ENCODE assay signal across 8 cellular contexts in genomic region chr1:226110249-226111108, GRCh38. TPM values are rescaled to one million over a fixed set of nuclear protein-coding genes. Genes with fewer than 3 reads are reported as not detected.
DNase-seq lines count a peak whose midpoint lies in the region; ATAC-seq and TF ChIP-seq lines count a peak whose summit lies in the region.

No MANE protein-coding gene starts in this region.

- TF ChIP-seq CTCF in OCI-LY3 (IDR thresholded peaks at IDR 0.05; ENCODE audit: low read depth, low read length) (no peak), fibroblast of mammary gland (conservative IDR thresholded peaks at IDR 0.05; ENCODE audit: control insufficient read depth, insufficient read depth, low read depth, low read length) (no peak)

- peak; percentile 79 for ATAC-seq in HG03135 (IDR thresholded peaks at IDR 0.05; ENCODE audit: unreplicated experiment)
- peak; percentile 91 for ATAC-seq in natural killer cell treated with Interleukin-12 subunit alpha and Interleukin-12 subunit beta and Interleukin-15 and Interleukin-18, amount 100 ng/mL, for 72 hours

- in situ Hi-C loops in GM18951 (cut with MboI; ENCODE audit: low sequenced_read_pairs, unreplicated experiment) = no loop called here

- intact Hi-C loops in activated T-helper 1 cell treated with anti-CD3 and anti-CD28 coated beads, Interleukin-12 subunit alpha, Interleukin-12 subunit beta, Interleukin-2, Interleukin-4 antibody, amounts not matched to agents 30 ng/mL and 10 ng/mL and 1 ng/mL, durations not matched to agents 14 hours and 24 hours and 36 hours (cut with micrococcal nuclease) = loop anchor here (1.0 kb wide), 2 partner anchors 12 to 45 kb away; no protein-coding TSS in a partner anchor

- H3K36me3 Mint-ChIP-seq in activated T-helper 1 cell treated with anti-CD3 and anti-CD28 coated beads, Interleukin-12 subunit alpha, Interleukin-12 subunit beta, Interleukin-2, Interleukin-4 antibody, amounts not matched to agents 30 ng/mL and 10 ng/mL and 1 ng/mL, durations not matched to agents 14 hours and 24 hours and 36 hours (ENCODE audit: low read depth) = no peaks in the 10 kb centered on the region
- no peaks in the 10 kb centered on the region for H3K36me3 Mint-ChIP-seq in natural killer cell treated with Interleukin-12 subunit alpha and Interleukin-12 subunit beta and Interleukin-15 and Interleukin-18, amount 100 ng/mL, for 72 hours

- H3K9me3 ChIP-seq in OCI-LY3 (ENCODE audit: insufficient read depth, low read length) = no peaks in the 10 kb centered on the region

- peak overlapping the region; percentile 33 for H2AFZ ChIP-seq in OCI-LY3 (ENCODE audit: low read depth, low read length)

- H3K9me3 Mint-ChIP-seq in activated T-helper 1 cell treated with anti-CD3 and anti-CD28 coated beads, Interleukin-12 subunit alpha, Interleukin-12 subunit beta, Interleukin-2, Interleukin-4 antibody, amounts not matched to agents 30 ng/mL and 10 ng/mL and 1 ng/mL, durations not matched to agents 14 hours and 24 hours and 36 hours = no peaks in the 10 kb centered on the region
- H3K9me3 Mint-ChIP-seq in natural killer cell treated with Interleukin-12 subunit alpha and Interleukin-12 subunit beta and Interleukin-15 and Interleukin-18, amount 100 ng/mL, for 72 hours = no peaks in the 10 kb centered on the region

- DNase-seq in C1 segment of cervical spinal cord (lab: John Stamatoyannopoulos, UW) (peak in 12 of 14 donors; percentile 44 to 87 (median 74)), fibroblast of mammary gland (ENCODE audit: low read depth) (peak; percentile 61), stromal cell of bone marrow (ENCODE audit: low read depth) (peak; percentile 42)
- DNase-seq in activated T-helper 1 cell treated with anti-CD3 and anti-CD28 coated beads, Interleukin-12 subunit alpha, Interleukin-12 subunit beta, Interleukin-2, Interleukin-4 antibody, amounts not matched to agents 30 ng/mL and 10 ng/mL and 1 ng/mL, durations not matched to agents 14 hours and 24 hours and 36 hours (ENCODE audit: low spot score) = peak; percentile 74
- DNase-seq in natural killer cell treated with Interleukin-12 subunit alpha and Interleukin-12 subunit beta and Interleukin-15 and Interleukin-18, amount 100 ng/mL, for 72 hours (ENCODE audit: low spot score) = peak; percentile 95

- H3K4me2 ChIP-seq in OCI-LY3 (ENCODE audit: low read length) = peak overlapping the region; percentile 94

- peaks cover 25% of the 10 kb centered on the region for H3K4me1 Mint-ChIP-seq in activated T-helper 1 cell treated with anti-CD3 and anti-CD28 coated beads, Interleukin-12 subunit alpha, Interleukin-12 subunit beta, Interleukin-2, Interleukin-4 antibody, amounts not matched to agents 30 ng/mL and 10 ng/mL and 1 ng/mL, durations not matched to agents 14 hours and 24 hours and 36 hours (ENCODE audit: low read depth)
- H3K4me1 Mint-ChIP-seq in natural killer cell treated with Interleukin-12 subunit alpha and Interleukin-12 subunit beta and Interleukin-15 and Interleukin-18, amount 100 ng/mL, for 72 hours (ENCODE audit: low read depth in 2 of 2) = peaks cover 32 to 36% of the 10 kb centered on the region in 2 donors

- no peaks in the 10 kb centered on the region for H3K36me3 ChIP-seq in OCI-LY3 (replicated peaks; ENCODE audit: low read depth, low read length)

- peaks cover 9% of the 10 kb centered on the region for H3K27me3 Mint-ChIP-seq in activated T-helper 1 cell treated with anti-CD3 and anti-CD28 coated beads, Interleukin-12 subunit alpha, Interleukin-12 subunit beta, Interleukin-2, Interleukin-4 antibody, amounts not matched to agents 30 ng/mL and 10 ng/mL and 1 ng/mL, durations not matched to agents 14 hours and 24 hours and 36 hours (ENCODE audit: insufficient read depth)
- no peaks in the 10 kb centered on the region for H3K27me3 Mint-ChIP-seq in natural killer cell treated with Interleukin-12 subunit alpha and Interleukin-12 subunit beta and Interleukin-15 and Interleukin-18, amount 100 ng/mL, for 72 hours

- peaks cover 18% of the 10 kb centered on the region for H3K4me1 ChIP-seq in OCI-LY3 (ENCODE audit: low read length)

- peak overlapping the region; percentile 75 for H3K9ac ChIP-seq in OCI-LY3 (ENCODE audit: low read length)

- H3K27ac ChIP-seq in OCI-LY3 (ENCODE audit: low read length) = peak overlapping the region; percentile 67

- peak overlapping the region; percentile 71 for H3K4me3 Mint-ChIP-seq in activated T-helper 1 cell treated with anti-CD3 and anti-CD28 coated beads, Interleukin-12 subunit alpha, Interleukin-12 subunit beta, Interleukin-2, Interleukin-4 antibody, amounts not matched to agents 30 ng/mL and 10 ng/mL and 1 ng/mL, durations not matched to agents 14 hours and 24 hours and 36 hours
- H3K4me3 Mint-ChIP-seq in natural killer cell treated with Interleukin-12 subunit alpha and Interleukin-12 subunit beta and Interleukin-15 and Interleukin-18, amount 100 ng/mL, for 72 hours = peak overlapping the region; percentile 98

- H3K79me2 ChIP-seq in OCI-LY3 (ENCODE audit: low read length) = no peaks in the 10 kb centered on the region

- H3K4me3 ChIP-seq in OCI-LY3 (ENCODE audit: low read length) (peak overlapping the region; percentile 76), fibroblast of mammary gland (ENCODE audit: control insufficient read depth, low read depth, low read length) (peak overlapping the region; percentile 47)

- no peaks in the 10 kb centered on the region for H4K20me1 ChIP-seq in OCI-LY3 (ENCODE audit: insufficient read depth, low read length)

- peak; percentile 79 for TF ChIP-seq POLR2A in GM18951 (IDR thresholded peaks at IDR 0.05; ENCODE audit: extremely low read depth, insufficient read depth, insufficient read length)

- H3K27ac Mint-ChIP-seq in activated T-helper 1 cell treated with anti-CD3 and anti-CD28 coated beads, Interleukin-12 subunit alpha, Interleukin-12 subunit beta, Interleukin-2, Interleukin-4 antibody, amounts not matched to agents 30 ng/mL and 10 ng/mL and 1 ng/mL, durations not matched to agents 14 hours and 24 hours and 36 hours = peak overlapping the region; percentile 42
- peak overlapping the region; percentile 91 to 92 for H3K27ac Mint-ChIP-seq in natural killer cell treated with Interleukin-12 subunit alpha and Interleukin-12 subunit beta and Interleukin-15 and Interleukin-18, amount 100 ng/mL, for 72 hours

- H3K27me3 ChIP-seq in OCI-LY3 (ENCODE audit: low read depth, low read length) = no peaks in the 10 kb centered on the region

RNA-seq across cellular contexts. Expression of gene H3-3A, which starts 48.0 kb away (rescaled TPM):
- total RNA-seq in activated T-helper 1 cell treated with anti-CD3 and anti-CD28 coated beads, Interleukin-12 subunit alpha, Interleukin-12 subunit beta, Interleukin-2, Interleukin-4 antibody, amounts not matched to agents 30 ng/mL and 10 ng/mL and 1 ng/mL, durations not matched to agents 14 hours and 24 hours and 36 hours = 416 and 426 TPM in 2 replicates
- total RNA-seq in natural killer cell treated with Interleukin-12 subunit alpha and Interleukin-12 subunit beta and Interleukin-15 and Interleukin-18, amount 100 ng/mL, for 72 hours = 100 to 1,000 TPM; 174 to 259 TPM

Comparison
In these comparisons a context has a peak if more than half of its experiments do, and no peak if none do; other contexts are left out.
1. Peak in every context shown above with its lines: DNase-seq, ATAC-seq, H3K4me3 ChIP-seq and H3K27ac ChIP-seq.
2. DNase-seq: peak in every context shown above with its lines; median percentile 95 in natural killer cell treated with Interleukin-12 subunit alpha and Interleukin-12 subunit beta and Interleukin-15 and Interleukin-18, amount 100 ng/mL, for 72 hours; 74 in activated T-helper 1 cell treated with anti-CD3 and anti-CD28 coated beads, Interleukin-12 subunit alpha, Interleukin-12 subunit beta, Interleukin-2, Interleukin-4 antibody, amounts not matched to agents 30 ng/mL and 10 ng/mL and 1 ng/mL, durations not matched to agents 14 hours and 24 hours and 36 hours; 74 in C1 segment of cervical spinal cord; 61 in fibroblast of mammary gland; 42 in stromal cell of bone marrow.